ENCODE assay signal across 8 cellular contexts in the genomic region with DNA sequence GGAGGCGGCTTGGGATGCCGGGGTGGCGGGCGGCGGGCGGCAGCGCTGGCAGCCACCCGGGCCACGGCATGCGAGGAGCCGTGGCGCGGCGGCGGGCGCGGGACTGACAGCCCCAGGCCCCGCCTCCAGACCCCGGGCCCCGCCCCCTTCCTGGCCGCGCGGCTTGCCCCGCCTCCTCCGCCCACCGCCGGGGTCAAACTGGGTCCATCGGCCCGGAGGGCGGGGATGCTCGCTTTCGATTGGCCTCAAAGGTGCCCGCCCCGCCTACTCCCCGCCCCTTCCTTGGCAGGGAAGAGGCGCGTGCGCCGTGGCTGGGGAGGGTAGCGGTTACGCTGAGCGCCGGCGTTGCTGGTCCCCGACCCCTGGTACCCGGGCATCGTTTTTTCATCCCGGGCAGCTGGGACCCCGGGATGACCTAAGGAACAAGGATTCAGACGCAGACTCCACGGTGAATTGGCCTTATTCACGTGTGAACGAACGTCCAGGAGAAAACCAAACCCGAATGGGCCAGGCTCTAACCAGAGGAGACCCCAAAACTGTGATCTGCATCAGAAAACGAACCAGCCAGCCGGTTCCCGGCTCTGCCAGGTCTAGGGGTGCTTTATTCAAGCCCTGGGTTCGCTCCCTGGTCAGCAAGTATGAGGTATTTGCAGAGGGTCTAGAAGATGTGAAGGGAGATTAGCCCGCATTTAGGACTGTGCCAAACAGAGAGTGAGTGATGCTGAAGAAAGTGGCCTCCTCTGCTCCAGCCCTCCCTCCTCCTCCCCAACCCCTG.
DNase-seq lines count a peak whose midpoint lies in the region; ATAC-seq and TF ChIP-seq lines count a peak whose summit lies in the region.

No MANE protein-coding gene starts in this region.

- H3K36me3 ChIP-seq in BJ (ENCODE audit: control insufficient read depth, insufficient read depth, low read length): no peaks in the 10 kb centered on the region

- H3K27ac ChIP-seq in coronary artery: peak overlapping the region; percentile 60 to 85

- TF ChIP-seq CTCF in BJ (IDR thresholded peaks at IDR 0.05; ENCODE audit: insufficient read depth, low read depth, low read length) (no peak), coronary artery (IDR thresholded peaks at IDR 0.05) (no peak)

- ATAC-seq in HG03442 (IDR thresholded peaks at IDR 0.05; ENCODE audit: unreplicated experiment) (peak; percentile 88), left colon (peak; percentile 96)

- intact Hi-C loops in left colon (cut with DNase I, micrococcal nuclease): no loop called here

- peak overlapping the region; percentile 97 for H3K4me3 ChIP-seq in BJ (ENCODE audit: low read depth, low read length)
- peak overlapping the region; percentile 94 for H3K4me3 ChIP-seq in coronary artery

- POLR2A ChIA-PET in BJ (lab: Charles Lee): no interaction called here

- DNase-seq in BJ (ENCODE audit: low read depth) (peak; percentile 29), GM19240 (ENCODE audit: insufficient read length, low spot score) (peak; percentile 89), NCI-H460 (ENCODE audit: extremely low read depth, low read depth) (peak; percentile 84), coronary artery (ENCODE audit: low spot score) (peak; percentile 96), left colon (peak; percentile 95 to 99)
- DNase-seq in activated CD4-positive, alpha-beta T cell treated with anti-CD3 and anti-CD28 coated beads for 4 hours: peak; percentile 99
- DNase-seq in stimulated activated CD4-positive, alpha-beta T cell treated with anti-CD3 and anti-CD28 coated beads, Interleukin-1b, Interleukin-23, amount 100 ng/mL, for 24 hours (ENCODE audit: low read depth in 4 of 4, low spot score in 1 of 4): peak; percentile 98 to 99 (median 98)

- no peaks in the 10 kb centered on the region; the same call in none of the 2 replicates for H3K27me3 ChIP-seq in BJ (ENCODE audit: control insufficient read depth, insufficient read depth, low read length)

- CTCF ChIA-PET in BJ (lab: Yijun Ruan, JAX): interaction anchor here (0.8 to 1.6 kb wide), 2 partner anchors 9 to 11 kb away, joined by 3 to 4 read pairs; no protein-coding TSS in a partner anchor

Comparison
In these comparisons a context has a peak if more than half of its experiments do, and no peak if none do; other contexts are left out.
1. Peak in every context shown above with its lines: DNase-seq, ATAC-seq, H3K4me3 ChIP-seq and H3K27ac ChIP-seq.
2. DNase-seq: peak in every context shown above with its lines; median percentile 99 in activated CD4-positive, alpha-beta T cell treated with anti-CD3 and anti-CD28 coated beads for 4 hours; 98 in stimulated activated CD4-positive, alpha-beta T cell treated with anti-CD3 and anti-CD28 coated beads, Interleukin-1b, Interleukin-23, amount 100 ng/mL, for 24 hours; 97 in left colon; 96 in coronary artery; 89 in GM19240; 84 in NCI-H460; 29 in BJ.